ENCODE assay signal across 17 cellular contexts in genomic region chr9:73615557-73615956, GRCh38.
DNase-seq lines count a peak whose midpoint lies in the region; ATAC-seq, FAIRE-seq and TF ChIP-seq lines count a peak whose summit lies in the region.
"Had no signal": no experiment of that assay in that cellular context is flagged by ENCODE, and none has a peak within 500 bp of the region (broad histone marks: within the 10 kb centered on the region; RNA-seq: fewer than 3 reads in every experiment).

No MANE protein-coding gene starts in this region.

- H2BK5ac ChIP-seq in H1 (ENCODE audit: low read depth, low read length), result no peak overlapping the region

- DNase-seq in ELF-1 (ENCODE audit: low read depth, low spot score), result peak; percentile 21
- DNase-seq in H1 (ENCODE audit: low read depth in 1 of 2, low spot score in 2 of 2), result peak in 1 of 2 experiments; percentile 29
- no peak for DNase-seq in foreskin fibroblast
- DNase-seq in progenitor cell of endocrine pancreas (ENCODE audit: low spot score, unreplicated experiment), result no peak
- no peak for DNase-seq in mesothelial cell of epicardium (ENCODE audit: low spot score in 2 of 2, unreplicated experiment in 2 of 2)
- DNase-seq: 8988T; AML-193; Caco-2; CD8-positive, alpha-beta memory T cell; DND-41; GF-D8 had no signal

- no peak overlapping the region for H2BK15ac ChIP-seq in H1 (ENCODE audit: low read length)

- no peak overlapping the region for H2AK5ac ChIP-seq in H1 (ENCODE audit: low read depth, low read length)

- H4K5ac ChIP-seq in H1 (ENCODE audit: insufficient read length, low read depth, low read length), result peak overlapping the region; percentile 26

- H3K36me3 Mint-ChIP-seq in progenitor cell of endocrine pancreas (ENCODE audit: insufficient read depth) (no peaks in the 10 kb centered on the region), mesothelial cell of epicardium (no peaks in the 10 kb centered on the region)
- H3K36me3 Mint-ChIP-seq: CD8-positive, alpha-beta memory T cell; IgD-negative memory B cell had no signal

- H3K4me1 ChIP-seq in HUES48 (ENCODE audit: control insufficient read depth, insufficient read depth, low read length) (peaks cover 25% of the 10 kb centered on the region), H1 (replicated peaks in 1 of 4; ENCODE audit: control insufficient read depth in 3 of 4, insufficient read depth in 4 of 4, low read length in 3 of 4) (peaks cover 0 to 4% (median 0%) of the 10 kb centered on the region in 4 experiments; a peak in 1 of 7 replicates), iPS-20b (ENCODE audit: insufficient read depth, low read length) (peaks cover 14% of the 10 kb centered on the region; the same call in 1 of the 2 replicates)
- H3K4me1 ChIP-seq: BLaER1, Caco-2, HAP-1 had no signal

- no peak overlapping the region for H2BK120ac ChIP-seq in H1 (replicated peaks; ENCODE audit: low read depth, low read length)

- peak; percentile 80 for FAIRE-seq in H1 (lab: Jason Lieb, UNC)

- no peaks in the 10 kb centered on the region for H3K27me3 Mint-ChIP-seq in progenitor cell of endocrine pancreas
- no peaks in the 10 kb centered on the region for H3K27me3 Mint-ChIP-seq in mesothelial cell of epicardium (ENCODE audit: low read depth)
- H3K27me3 Mint-ChIP-seq: CD8-positive, alpha-beta memory T cell; IgD-negative memory B cell had no signal

- no peak overlapping the region for H3K18ac ChIP-seq in H1 (ENCODE audit: extremely low read depth, low read length)

- H3K4me3 Mint-ChIP-seq in progenitor cell of endocrine pancreas (ENCODE audit: low read depth), result no peak overlapping the region
- H3K4me3 Mint-ChIP-seq in mesothelial cell of epicardium, result no peak overlapping the region
- H3K4me3 Mint-ChIP-seq: CD8-positive, alpha-beta memory T cell; IgD-negative memory B cell had no signal

- H3K27ac Mint-ChIP-seq in progenitor cell of endocrine pancreas, result no peak overlapping the region
- no peak overlapping the region for H3K27ac Mint-ChIP-seq in mesothelial cell of epicardium
- H3K27ac Mint-ChIP-seq: IgD-negative memory B cell had no signal

- H4K20me1 ChIP-seq in H1 (replicated peaks in 1 of 2; ENCODE audit: control insufficient read depth in 1 of 2, insufficient read depth in 2 of 2, low read length in 2 of 2), result no peaks in the 10 kb centered on the region
- H4K20me1 ChIP-seq: BLaER1 had no signal

- no peak overlapping the region; a peak in 1 of 4 replicates for H3K4me2 ChIP-seq in H1 (ENCODE audit: insufficient read depth in 1 of 2, low read depth in 2 of 2, low read length in 2 of 2)
- H3K4me2 ChIP-seq: BLaER1 had no signal

- TF ChIP-seq EP300 in H1 (IDR thresholded peaks at IDR 0.05; ENCODE audit: borderline replicate concordance in 1 of 2, low read depth in 2 of 2, low read length in 2 of 2), result no peak

- no peak overlapping the region for H3K56ac ChIP-seq in H1 (replicated peaks; ENCODE audit: insufficient read length, low read depth, low read length)

- H3K4me1 Mint-ChIP-seq in progenitor cell of endocrine pancreas (ENCODE audit: low read depth), result peaks cover 5% of the 10 kb centered on the region
- peaks cover 2% of the 10 kb centered on the region for H3K4me1 Mint-ChIP-seq in mesothelial cell of epicardium
- H3K4me1 Mint-ChIP-seq: CD8-positive, alpha-beta memory T cell; IgD-negative memory B cell had no signal

- no peak overlapping the region for H4K8ac ChIP-seq in H1 (ENCODE audit: extremely low read depth, insufficient read depth, low read length)

- CTCF ChIA-PET in H1 (lab: Charles Lee; ENCODE audit: partially characterized antibody), result no interaction called here

- no peaks in the 10 kb centered on the region for H3K23me2 ChIP-seq in H1 (ENCODE audit: low read depth, low read length)

- POLR2A ChIA-PET in H1 (lab: Charles Lee; ENCODE audit: partially characterized antibody), result no interaction called here

- H3K79me2 ChIP-seq in H1 (ENCODE audit: control insufficient read depth in 1 of 2, insufficient read depth in 2 of 2, low read length in 2 of 2), result no peaks in the 10 kb centered on the region

- no peak for TF ChIP-seq RAD21 in H1 (IDR thresholded peaks at IDR 0.05 in 1 of 2, conservative IDR thresholded peaks at IDR 0.05 in 1 of 2; ENCODE audit: low read depth in 2 of 2, low read length in 2 of 2)

- ATAC-seq in HG02588 (IDR thresholded peaks at IDR 0.05; ENCODE audit: unreplicated experiment), result no peak

- no peak overlapping the region for H2BK20ac ChIP-seq in H1 (ENCODE audit: low read length)

- no peak overlapping the region for H2AFZ ChIP-seq in H1 (ENCODE audit: low read length)

- no peaks in the 10 kb centered on the region for H3K79me1 ChIP-seq in H1 (ENCODE audit: low read depth, low read length)

- H3K9me3 Mint-ChIP-seq in progenitor cell of endocrine pancreas (ENCODE audit: low read depth) (no peaks in the 10 kb centered on the region), mesothelial cell of epicardium (peaks cover 6% of the 10 kb centered on the region)

- no peak overlapping the region for H2BK12ac ChIP-seq in H1 (ENCODE audit: low read depth, low read length)

- no peak overlapping the region for H4K91ac ChIP-seq in H1 (replicated peaks; ENCODE audit: insufficient read length, low read length)

- no peak overlapping the region for H3K14ac ChIP-seq in H1 (ENCODE audit: insufficient read length)

- no peak for TF ChIP-seq POLR2A in H1 (IDR thresholded peaks at IDR 0.05; ENCODE audit: control extremely low read depth in 1 of 2, low read depth in 2 of 2, low read length in 2 of 2)

- H3K9me3 ChIP-seq in HUES48 (ENCODE audit: control insufficient read depth, insufficient read depth, low read length) (no peaks in the 10 kb centered on the region), H1 (ENCODE audit: insufficient read depth in 2 of 2, low read depth in 1 of 2, low read length in 1 of 2) (no peaks in the 10 kb centered on the region; a peak in 1 of 4 replicates), iPS-20b (ENCODE audit: insufficient read depth, low read depth, low read length) (no peaks in the 10 kb centered on the region)
- H3K9me3 ChIP-seq: BLaER1, Caco-2, HAP-1 had no signal

- no peak overlapping the region for H3K4ac ChIP-seq in H1 (replicated peaks; ENCODE audit: insufficient read length, low read depth, low read length)

- no peak overlapping the region; the same call in 1 of the 2 replicates for H3K4me3 ChIP-seq in HUES48 (ENCODE audit: low read depth, low read length)
- H3K4me3 ChIP-seq in H1 (ENCODE audit: extremely low read depth in 1 of 4, insufficient read depth in 2 of 4, low read depth in 3 of 4, low read length in 4 of 4), result no peak overlapping the region
- 0 out of 2 replicates have a peak overlapping the region, but pooled peaks have one; percentile 6 for H3K4me3 ChIP-seq in iPS-20b (ENCODE audit: low read length)
- no peak overlapping the region for H3K4me3 ChIP-seq in foreskin fibroblast (ENCODE audit: low read depth in 1 of 2, low read length in 2 of 2)
- H3K4me3 ChIP-seq: BLaER1, HAP-1 had no signal

- H3K23ac ChIP-seq in H1 (ENCODE audit: insufficient read length), result no peak overlapping the region

- TF ChIP-seq CTCF in H1 (IDR thresholded peaks at IDR 0.05; ENCODE audit: control extremely low read depth in 1 of 3, insufficient read depth in 1 of 3, low read depth in 1 of 3, low read length in 3 of 3), result no peak
- no peak for TF ChIP-seq CTCF in foreskin fibroblast (IDR thresholded peaks at IDR 0.05; ENCODE audit: low read depth, low read length)
- TF ChIP-seq CTCF in progenitor cell of endocrine pancreas (IDR thresholded peaks at IDR 0.05; ENCODE audit: unreplicated experiment), result no peak
- no peak for TF ChIP-seq CTCF in mesothelial cell of epicardium (IDR thresholded peaks at IDR 0.05; ENCODE audit: unreplicated experiment)

- H3K27me3 ChIP-seq in HUES48 (ENCODE audit: control insufficient read depth, insufficient read depth, low read length) (no peaks in the 10 kb centered on the region), H1 (replicated peaks in 1 of 4; ENCODE audit: control insufficient read depth in 3 of 4, extremely low read depth in 1 of 4, insufficient read depth in 3 of 4, low read length in 3 of 4) (no peaks in the 10 kb centered on the region), iPS-20b (ENCODE audit: insufficient read depth, low read length) (no peaks in the 10 kb centered on the region)
- H3K27me3 ChIP-seq: BLaER1 had no signal

- H3K36me3 ChIP-seq in HUES48 (ENCODE audit: control insufficient read depth, insufficient read depth, low read length) (no peaks in the 10 kb centered on the region), H1 (ENCODE audit: control insufficient read depth in 2 of 4, insufficient read depth in 4 of 4, low read length in 3 of 4) (no peaks in the 10 kb centered on the region), iPS-20b (ENCODE audit: insufficient read depth, low read depth, low read length) (no peaks in the 10 kb centered on the region)
- H3K36me3 ChIP-seq: BLaER1, HAP-1 had no signal

- H3K27ac ChIP-seq in HUES48 (ENCODE audit: low read depth, low read length) (peak overlapping the region; percentile 63), H1 (ENCODE audit: low read depth, low read length) (no peak overlapping the region), iPS-20b (ENCODE audit: low read length) (peak overlapping the region; percentile 74)
- H3K27ac ChIP-seq: BLaER1 had no signal

- H3K9ac ChIP-seq in HUES48 (ENCODE audit: low read depth, low read length) (no peak overlapping the region), H1 (replicated peaks in 1 of 4; ENCODE audit: extremely low read depth in 1 of 4, low read depth in 3 of 4, low read length in 3 of 4) (no peak overlapping the region), iPS-20b (ENCODE audit: low read depth, low read length) (no peak overlapping the region)
- H3K9ac ChIP-seq: BLaER1 had no signal

TF ChIP-seq in H1, 55 proteins besides CTCF, POLR2A, EP300 and RAD21 (continues in another document):
- TF ChIP-seq CHD1 (IDR thresholded peaks at IDR 0.05; ENCODE audit: low read depth, low read length), result no peak
- peak; percentile 45; the same call in 1 of the 2 replicates for TF ChIP-seq JUND (IDR thresholded peaks at IDR 0.05; ENCODE audit: low read length)
